Comparison of ENCODE assay signal across 9 cellular contexts in the genomic region with DNA sequence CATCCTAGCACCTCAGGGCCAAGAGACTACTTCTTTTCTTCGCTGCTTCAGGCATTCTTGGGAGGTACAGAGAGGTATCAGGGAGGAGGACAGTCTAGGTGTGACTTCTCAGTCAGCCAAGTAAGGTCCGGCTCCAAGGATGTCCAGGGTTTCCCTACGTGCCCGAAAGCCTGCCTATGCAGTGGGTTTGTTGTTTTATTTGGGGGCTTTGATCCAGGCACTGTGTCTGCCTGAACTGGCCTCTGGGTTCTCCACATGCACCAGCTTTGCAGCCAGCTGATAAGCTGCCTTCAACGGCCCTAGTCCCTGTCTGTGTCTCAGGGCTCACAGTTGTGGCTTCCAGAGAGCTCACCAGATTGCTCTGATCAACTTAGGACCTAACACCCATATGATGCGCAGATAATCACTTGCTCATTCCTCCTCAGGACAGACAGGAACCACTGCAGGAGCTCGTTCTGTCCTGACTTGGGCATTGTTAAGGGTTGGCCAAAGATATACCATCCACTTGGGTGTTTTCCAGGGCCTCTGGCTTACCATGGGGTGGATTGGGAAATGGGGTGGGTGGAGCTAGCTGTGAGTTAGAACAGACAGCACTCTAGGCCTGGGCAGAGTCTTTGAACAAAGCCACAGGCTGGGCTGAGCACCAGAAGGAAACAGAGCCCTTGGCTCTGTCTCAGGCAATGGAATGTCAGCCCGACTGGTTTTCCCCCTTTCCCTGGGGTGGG. TPM values are rescaled to one million over a fixed set of nuclear protein-coding genes. Genes with fewer than 3 reads are reported as not detected.
DNase-seq lines count a peak whose midpoint lies in the region; ATAC-seq and TF ChIP-seq lines count a peak whose summit lies in the region.
"Had no signal": no experiment of that assay in that cellular context is flagged by ENCODE, and none has a peak within 500 bp of the region (broad histone marks: within the 10 kb centered on the region; RNA-seq: fewer than 3 reads in every experiment).

No MANE protein-coding gene starts in this region.

- H3K4me3 ChIP-seq in LNCaP clone FGC (ENCODE audit: low read depth, low read length) (no peak overlapping the region), mammary epithelial cell (replicated peaks in 1 of 3; ENCODE audit: insufficient read depth in 1 of 3, low read depth in 2 of 3, low read length in 3 of 3) (no peak overlapping the region), stomach smooth muscle (ENCODE audit: low read length in 2 of 2) (no peak overlapping the region)
- H3K4me3 ChIP-seq: spleen had no signal

- DNase-seq in LNCaP clone FGC (ENCODE audit: low read depth) (peak; percentile 83), mammary epithelial cell (peak; percentile 92), islet precursor cell (peak; percentile 91), LoVo (ENCODE audit: low spot score) (no peak), COLO829 (ENCODE audit: low spot score) (no peak), NOMO-1 treated with DMSO at 0.1 percent for 48 hours (lab: John Stamatoyannopoulos, UW; ENCODE audit: unreplicated experiment) (no peak)
- DNase-seq: spleen had no signal

- no peak for ATAC-seq in HG03521 (IDR thresholded peaks at IDR 0.05; ENCODE audit: unreplicated experiment)

- H4K20me1 ChIP-seq in mammary epithelial cell (ENCODE audit: insufficient read depth, low read length), result no peaks in the 10 kb centered on the region

- in situ Hi-C loops in mammary epithelial cell (cut with MboI; ENCODE audit: low sequenced_read_pairs in 2 of 2), result no loop called here

- H3K36me3 ChIP-seq in mammary epithelial cell (ENCODE audit: insufficient read depth, low read length), result no peaks in the 10 kb centered on the region
- no peaks in the 10 kb centered on the region for H3K36me3 ChIP-seq in stomach smooth muscle (ENCODE audit: control insufficient read depth in 2 of 2, insufficient read depth in 2 of 2, low read length in 2 of 2)
- H3K36me3 ChIP-seq: spleen had no signal

- H3K27ac ChIP-seq in mammary epithelial cell (ENCODE audit: insufficient read depth, low read depth, low read length) (peak overlapping the region; percentile 23), stomach smooth muscle (ENCODE audit: low read length) (peak overlapping the region; percentile 69)
- H3K27ac ChIP-seq: spleen had no signal

- TF ChIP-seq CTCF in LNCaP clone FGC (IDR thresholded peaks at IDR 0.05; ENCODE audit: control insufficient read depth, extremely low read depth, insufficient read depth) (no peak), mammary epithelial cell (conservative IDR thresholded peaks at IDR 0.05 in 1 of 2, IDR thresholded peaks at IDR 0.05 in 1 of 2; ENCODE audit: extremely low read depth in 1 of 2, insufficient read depth in 1 of 2, low read depth in 1 of 2, low read length in 2 of 2) (no peak)

- H2AFZ ChIP-seq in mammary epithelial cell (ENCODE audit: low read depth, low read length), result peak overlapping the region; percentile 23

- BruUV-seq in mammary epithelial cell (replicated peaks; lab: Mats Ljungman, UMichigan), result no TSS peak

- CTCF ChIA-PET in mammary epithelial cell (lab: Charles Lee; ENCODE audit: low non-redundant PET), result no interaction called here

- no peak overlapping the region for H3K9ac ChIP-seq in mammary epithelial cell (ENCODE audit: insufficient read depth, low read length)
- peak overlapping the region in 1 of 2 donors; percentile 13 for H3K9ac ChIP-seq in stomach smooth muscle (ENCODE audit: low read length in 2 of 2)

- H3K27me3 ChIP-seq in mammary epithelial cell (ENCODE audit: insufficient read depth, low read length) (no peaks in the 10 kb centered on the region), stomach smooth muscle (ENCODE audit: control insufficient read depth in 1 of 2, insufficient read depth in 2 of 2, low read length in 2 of 2) (no peaks in the 10 kb centered on the region)
- H3K27me3 ChIP-seq: spleen had no signal

- peaks cover 21% of the 10 kb centered on the region for H3K79me2 ChIP-seq in mammary epithelial cell (ENCODE audit: insufficient read depth, low read length)

- H3K4me1 ChIP-seq in mammary epithelial cell (ENCODE audit: insufficient read depth, low read length) (peaks cover 20% of the 10 kb centered on the region), stomach smooth muscle (ENCODE audit: control insufficient read depth, insufficient read depth, low read length) (peaks cover 18% of the 10 kb centered on the region)
- H3K4me1 ChIP-seq: spleen had no signal

- intact Hi-C loops in mammary epithelial cell (cut with micrococcal nuclease), result no loop called here

- dilution Hi-C loops in mammary epithelial cell (cut with HindIII; ENCODE audit: low sequenced_read_pairs), result loop anchor here (5.0 kb wide), 2 partner anchors 42 to 43 kb away; a partner anchor contains a TSS

- peak overlapping the region; percentile 43 for H3K4me2 ChIP-seq in mammary epithelial cell (ENCODE audit: insufficient read depth, low read depth, low read length)

- H3K9me3 ChIP-seq in mammary epithelial cell (replicated peaks; ENCODE audit: insufficient read depth, low read length) (no peaks in the 10 kb centered on the region), stomach smooth muscle (ENCODE audit: control insufficient read depth in 2 of 2, low read length in 2 of 2) (no peaks in the 10 kb centered on the region)
- H3K9me3 ChIP-seq: spleen had no signal

- WGBS in mammary epithelial cell (ENCODE audit: low coverage, missing lambda C conversion rate), result 31% methylated on average over 8 of the region's 8 CpGs

RNA-seq across cellular contexts. Expression of a gene that starts 45.5 kb away (rescaled TPM):
- total RNA-seq in mammary epithelial cell, result not detected
- polyA plus RNA-seq in mammary epithelial cell, result 0.09 TPM
- polyA minus RNA-seq in mammary epithelial cell, result not detected
- total RNA-seq: spleen had no signal

Comparison
In these comparisons a context has a peak if more than half of its experiments do, and no peak if none do; other contexts are left out.
1. DNase-seq: peak in LNCaP clone FGC (single experiment), mammary epithelial cell (single experiment) and islet precursor cell (single experiment); none in LoVo (single experiment), COLO829 (single experiment) and NOMO-1 treated with DMSO at 0.1 percent for 48 hours (single experiment).